ENCODE assay signal across 1 cellular context in genomic region chr7:116671681-116672595, GRCh38.
A peak's percentile ranks its signal among the peaks of the same experiment; 100 is the strongest.
TF ChIP-seq lines count a peak whose summit lies in the region.

MET (plus strand) TSS chr7:116672196; CDS start chr7:116699085, 26,889 bp downstream.

TF ChIP-seq in HEK293, 187 proteins besides CTCF, POLR2A, EP300 and RAD21 (continued from another document and continues in another):
- TF ChIP-seq PRDM6 (tag by site-specific recombination; IDR thresholded peaks at IDR 0.05): no peak
- no peak for TF ChIP-seq ZNF202 (tag by site-specific recombination; IDR thresholded peaks at IDR 0.05; ENCODE audit: borderline replicate concordance)
- no peak for TF ChIP-seq ZNF280C (tag by site-specific recombination; IDR thresholded peaks at IDR 0.05)
- TF ChIP-seq ZNF830 (tag by site-specific recombination; IDR thresholded peaks at IDR 0.05; ENCODE audit: low read depth): no peak
- no peak for TF ChIP-seq ZSCAN23 (tag by site-specific recombination; IDR thresholded peaks at IDR 0.05)
- no peak for TF ChIP-seq ZNF555 (tag by site-specific recombination; conservative IDR thresholded peaks at IDR 0.05)
- 0 out of 2 replicates have a peak, but pooled peaks have one; percentile 31 for TF ChIP-seq ZNF362 (tag by site-specific recombination; IDR thresholded peaks at IDR 0.05)
- no peak for TF ChIP-seq MYNN (tag by site-specific recombination; IDR thresholded peaks at IDR 0.05; ENCODE audit: borderline replicate concordance)
- no peak for TF ChIP-seq ZNF837 (tag by site-specific recombination; IDR thresholded peaks at IDR 0.05)
- no peak for TF ChIP-seq ZNF239 (tag by site-specific recombination; IDR thresholded peaks at IDR 0.05)
- peak; percentile 98 for TF ChIP-seq ZFHX2 (tag by site-specific recombination; conservative IDR thresholded peaks at IDR 0.05)
- no peak for TF ChIP-seq ZNF280D (tag by site-specific recombination; IDR thresholded peaks at IDR 0.05)
- peak; percentile 98 for TF ChIP-seq ZBTB26 (tag by site-specific recombination; optimal IDR thresholded peaks at IDR 0.05)
- TF ChIP-seq IKZF3 (tag by site-specific recombination; IDR thresholded peaks at IDR 0.05): no peak
- peak; percentile 51; the same call in 1 of the 2 replicates for TF ChIP-seq ZBTB10 (tag by site-specific recombination; IDR thresholded peaks at IDR 0.05)
- TF ChIP-seq, protein P1, sequence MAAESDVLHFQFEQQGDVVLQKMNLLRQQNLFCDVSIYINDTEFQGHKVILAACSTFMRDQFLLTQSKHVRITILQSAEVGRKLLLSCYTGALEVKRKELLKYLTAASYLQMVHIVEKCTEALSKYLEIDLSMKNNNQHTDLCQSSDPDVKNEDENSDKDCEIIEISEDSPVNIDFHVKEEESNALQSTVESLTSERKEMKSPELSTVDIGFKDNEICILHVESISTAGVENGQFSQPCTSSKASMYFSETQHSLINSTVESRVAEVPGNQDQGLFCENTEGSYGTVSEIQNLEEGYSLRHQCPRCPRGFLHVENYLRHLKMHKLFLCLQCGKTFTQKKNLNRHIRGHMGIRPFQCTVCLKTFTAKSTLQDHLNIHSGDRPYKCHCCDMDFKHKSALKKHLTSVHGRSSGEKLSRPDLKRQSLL (tag by site-specific recombination; IDR thresholded peaks at IDR 0.05): no peak
- TF ChIP-seq, protein P2, sequence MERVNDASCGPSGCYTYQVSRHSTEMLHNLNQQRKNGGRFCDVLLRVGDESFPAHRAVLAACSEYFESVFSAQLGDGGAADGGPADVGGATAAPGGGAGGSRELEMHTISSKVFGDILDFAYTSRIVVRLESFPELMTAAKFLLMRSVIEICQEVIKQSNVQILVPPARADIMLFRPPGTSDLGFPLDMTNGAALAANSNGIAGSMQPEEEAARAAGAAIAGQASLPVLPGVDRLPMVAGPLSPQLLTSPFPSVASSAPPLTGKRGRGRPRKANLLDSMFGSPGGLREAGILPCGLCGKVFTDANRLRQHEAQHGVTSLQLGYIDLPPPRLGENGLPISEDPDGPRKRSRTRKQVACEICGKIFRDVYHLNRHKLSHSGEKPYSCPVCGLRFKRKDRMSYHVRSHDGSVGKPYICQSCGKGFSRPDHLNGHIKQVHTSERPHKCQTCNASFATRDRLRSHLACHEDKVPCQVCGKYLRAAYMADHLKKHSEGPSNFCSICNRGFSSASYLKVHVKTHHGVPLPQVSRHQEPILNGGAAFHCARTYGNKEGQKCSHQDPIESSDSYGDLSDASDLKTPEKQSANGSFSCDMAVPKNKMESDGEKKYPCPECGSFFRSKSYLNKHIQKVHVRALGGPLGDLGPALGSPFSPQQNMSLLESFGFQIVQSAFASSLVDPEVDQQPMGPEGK (tag by site-specific recombination; IDR thresholded peaks at IDR 0.05): peak; percentile 90
- peak; percentile 95 for TF ChIP-seq KLF7 (tag by site-specific recombination; IDR thresholded peaks at IDR 0.05; ENCODE audit: borderline replicate concordance)
- peak; percentile 7; the same call in 1 of the 2 replicates for TF ChIP-seq ZNF623 (tag by site-specific recombination; IDR thresholded peaks at IDR 0.05)
- TF ChIP-seq HOXD13 (CRISPR knock-in tag; IDR thresholded peaks at IDR 0.05; ENCODE audit: borderline replicate concordance): no peak
- no peak for TF ChIP-seq ZNF214 (tag by site-specific recombination; IDR thresholded peaks at IDR 0.05; ENCODE audit: borderline replicate concordance)
- TF ChIP-seq ZNF223 (tag by site-specific recombination; IDR thresholded peaks at IDR 0.05): no peak
- TF ChIP-seq, protein P3, sequence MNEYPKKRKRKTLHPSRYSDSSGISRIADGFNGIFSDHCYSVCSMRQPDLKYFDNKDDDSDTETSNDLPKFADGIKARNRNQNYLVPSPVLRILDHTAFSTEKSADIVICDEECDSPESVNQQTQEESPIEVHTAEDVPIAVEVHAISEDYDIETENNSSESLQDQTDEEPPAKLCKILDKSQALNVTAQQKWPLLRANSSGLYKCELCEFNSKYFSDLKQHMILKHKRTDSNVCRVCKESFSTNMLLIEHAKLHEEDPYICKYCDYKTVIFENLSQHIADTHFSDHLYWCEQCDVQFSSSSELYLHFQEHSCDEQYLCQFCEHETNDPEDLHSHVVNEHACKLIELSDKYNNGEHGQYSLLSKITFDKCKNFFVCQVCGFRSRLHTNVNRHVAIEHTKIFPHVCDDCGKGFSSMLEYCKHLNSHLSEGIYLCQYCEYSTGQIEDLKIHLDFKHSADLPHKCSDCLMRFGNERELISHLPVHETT (tag by site-specific recombination; IDR thresholded peaks at IDR 0.05): no peak
- TF ChIP-seq ZNF510 (tag by site-specific recombination; IDR thresholded peaks at IDR 0.05; ENCODE audit: insufficient replicate concordance): no peak
- no peak for TF ChIP-seq PRDM2 (tag by site-specific recombination; IDR thresholded peaks at IDR 0.05; ENCODE audit: borderline replicate concordance)
- TF ChIP-seq ZNF529 (tag by site-specific recombination; IDR thresholded peaks at IDR 0.05; ENCODE audit: insufficient replicate concordance): no peak
- TF ChIP-seq REPIN1 (tag by site-specific recombination; IDR thresholded peaks at IDR 0.05; ENCODE audit: low read depth): no peak
- TF ChIP-seq YY2 (tag by site-specific recombination; IDR thresholded peaks at IDR 0.05): peak; percentile 22; the same call in 1 of the 2 replicates
- no peak for TF ChIP-seq SCRT2 (tag by site-specific recombination; IDR thresholded peaks at IDR 0.05)
- TF ChIP-seq ZNF530 (tag by site-specific recombination; IDR thresholded peaks at IDR 0.05; ENCODE audit: low read depth): no peak
- peak; percentile 74 for TF ChIP-seq ZBTB20 (tag by site-specific recombination; IDR thresholded peaks at IDR 0.05)
